Comparison of ENCODE assay signal across 8 cellular contexts in genomic region chr3:179526989-179527391, GRCh38. TPM values are rescaled to one million over a fixed set of nuclear protein-coding genes. Genes with fewer than 3 reads are reported as not detected.
DNase-seq lines count a peak whose midpoint lies in the region; ATAC-seq, FAIRE-seq and TF ChIP-seq lines count a peak whose summit lies in the region.

No MANE protein-coding gene starts in this region.

- FAIRE-seq in H54 (lab: Jason Lieb, UNC) (peak; percentile 94), GM12891 (lab: Jason Lieb, UNC) (no peak)

- H3K4me3 ChIP-seq in RWPE2 (ENCODE audit: severe bottlenecking) = no peak overlapping the region

- DNase-seq in H54 (ENCODE audit: insufficient read length, low spot score) (peak; percentile 58), RWPE2 (ENCODE audit: low spot score) (no peak), glomerular visceral epithelial cell (ENCODE audit: extremely low spot score) (peak; percentile 41), pons (ENCODE audit: low spot score) (peak; percentile 48), OCI-M2 (lab: John Stamatoyannopoulos, UW; ENCODE audit: unreplicated experiment) (no peak), GM12891 (ENCODE audit: insufficient read length, low spot score) (no peak)

- H3K27ac ChIP-seq in RWPE2 (ENCODE audit: poor library complexity, severe bottlenecking) = no peak overlapping the region

- no peak for TF ChIP-seq POLR2A in H54 (IDR thresholded peaks at IDR 0.05; ENCODE audit: low read depth, low read length)
- TF ChIP-seq POLR2A in GM12891 (IDR thresholded peaks at IDR 0.05; ENCODE audit: low read depth, low read length) = no peak

- ATAC-seq in RWPE2 (ENCODE audit: low read depth) (peak; percentile 66; the same call in 1 of the 3 replicates), GM21717 (IDR thresholded peaks at IDR 0.05; ENCODE audit: unreplicated experiment) (no peak), HG03196 (IDR thresholded peaks at IDR 0.05; ENCODE audit: unreplicated experiment) (no peak)

- no peak for TF ChIP-seq CTCF in RWPE2 (IDR thresholded peaks at IDR 0.05; ENCODE audit: poor library complexity, severe bottlenecking)

- H3K9me3 ChIP-seq in RWPE2 (ENCODE audit: severe bottlenecking) = no peaks in the 10 kb centered on the region

- no peaks in the 10 kb centered on the region for H3K27me3 ChIP-seq in RWPE2 (ENCODE audit: insufficient read depth, poor library complexity, severe bottlenecking)

- no peaks in the 10 kb centered on the region for H3K36me3 ChIP-seq in RWPE2 (ENCODE audit: low read depth)

- H3K4me1 ChIP-seq in RWPE2 (ENCODE audit: insufficient read depth, poor library complexity, severe bottlenecking) = peaks cover 3% of the 10 kb centered on the region

TF ChIP-seq in GM12891, 5 proteins besides CTCF, POLR2A, EP300 and RAD21:
- TF ChIP-seq POLR2AphosphoS5 (IDR thresholded peaks at IDR 0.05; ENCODE audit: low read depth, low read length) (no peak), POU2F2 (IDR thresholded peaks at IDR 0.05; ENCODE audit: low read depth, low read length) (no peak), PAX5 (IDR thresholded peaks at IDR 0.05; ENCODE audit: insufficient read depth, low read length, severe bottlenecking) (no peak), SPI1 (IDR thresholded peaks at IDR 0.05; ENCODE audit: low read depth, low read length) (no peak), TAF1 (IDR thresholded peaks at IDR 0.05; ENCODE audit: low read depth, low read length) (no peak)
TF ChIP-seq in GM12891: peak in this region for 0.

RNA-seq across cellular contexts. Expression of gene ACTL6A, which starts 35.7 kb away (rescaled TPM):
- polyA plus RNA-seq in GM12891 (2012; ENCODE audit: low read depth, missing spikeins) = 50.5 TPM

Comparison
In these comparisons a context has a peak if more than half of its experiments do, and no peak if none do; other contexts are left out.
1. DNase-seq: peak in H54 (single experiment), glomerular visceral epithelial cell (single experiment) and pons (single experiment); none in RWPE2 (single experiment), OCI-M2 (single experiment) and GM12891 (single experiment).